9 cellular contexts compared by ENCODE assay signal in the genomic region with DNA sequence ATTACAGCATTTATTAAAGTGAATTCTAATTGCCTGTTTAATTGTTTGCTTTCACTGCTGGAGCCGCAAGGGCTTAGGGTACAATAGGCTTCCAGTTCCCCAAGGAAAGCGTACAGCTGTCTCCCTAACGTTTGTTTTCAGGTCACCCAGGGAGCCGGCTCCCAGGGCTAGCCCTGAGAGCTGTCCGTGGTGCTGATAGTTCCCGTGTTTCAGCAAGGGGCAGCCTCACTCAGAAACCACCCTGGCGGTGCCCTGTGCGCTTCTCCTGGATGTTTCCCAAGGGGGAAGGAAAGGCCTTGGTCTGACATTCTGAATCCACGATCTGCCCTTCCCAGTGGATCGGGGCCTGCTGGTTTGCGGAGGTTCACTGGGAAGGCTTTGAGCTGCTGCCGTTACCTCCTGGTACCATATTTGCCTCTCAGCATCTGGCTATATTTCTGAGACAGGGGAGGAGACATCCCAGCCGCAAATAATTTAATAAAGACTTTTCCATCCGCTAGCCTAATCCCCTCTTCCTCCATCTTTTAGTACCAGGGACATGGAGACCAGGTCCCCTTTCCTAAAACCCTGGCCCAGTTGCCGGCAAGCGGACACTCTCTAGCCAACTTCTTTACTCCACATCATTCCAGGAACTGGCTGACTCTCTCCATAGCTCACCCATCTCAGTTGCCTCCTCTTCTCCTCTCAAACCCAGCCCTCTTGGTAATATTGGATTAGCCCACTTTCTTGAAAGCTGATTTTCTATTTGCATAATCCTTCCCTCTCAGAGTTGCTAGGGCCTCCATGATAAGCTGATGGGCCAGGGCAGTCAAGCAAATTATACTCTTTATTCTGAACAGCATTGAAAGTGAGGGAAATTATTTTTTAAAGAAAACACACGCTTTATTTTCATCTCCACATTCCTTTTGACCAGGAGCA.
DNase-seq lines count a peak whose midpoint lies in the region; ATAC-seq and TF ChIP-seq lines count a peak whose summit lies in the region.
"Had no signal": no experiment of that assay in that cellular context is flagged by ENCODE, and none has a peak within 500 bp of the region (broad histone marks: within the 10 kb centered on the region; RNA-seq: fewer than 3 reads in every experiment).

No MANE protein-coding gene starts in this region.

- TF ChIP-seq RAD21 in Ishikawa (IDR thresholded peaks at IDR 0.05; ENCODE audit: low read depth): no peak

- no peak for TF ChIP-seq EP300 in Ishikawa (IDR thresholded peaks at IDR 0.05; ENCODE audit: borderline replicate concordance)

- H3K27me3 ChIP-seq in WERI-Rb-1 (ENCODE audit: insufficient read depth, low read depth, severe bottlenecking): no peaks in the 10 kb centered on the region

- H3K27ac ChIP-seq in WERI-Rb-1: peak overlapping the region; percentile 71

- DNase-seq in DMS153 (lab: John Stamatoyannopoulos, UW) (peak; percentile 49), WERI-Rb-1 (peak; percentile 56), iris pigment epithelial cell (ENCODE audit: low read depth) (peak; percentile 11)
- DNase-seq in activated T-cell treated with anti-CD3 and anti-CD28 coated beads, Interleukin-2, amount 50 U/mL, for 4 hours: no peak
- DNase-seq: naive B cell had no signal

- H3K4me1 Mint-ChIP-seq in activated T-cell treated with anti-CD3 and anti-CD28 coated beads, Interleukin-2, amount 50 U/mL, for 4 hours (ENCODE audit: low read depth): no peaks in the 10 kb centered on the region
- H3K4me1 Mint-ChIP-seq: naive B cell had no signal

- peak overlapping the region; percentile 34 for H3K4me3 ChIP-seq in WERI-Rb-1 (ENCODE audit: low read depth, low read length)

- peaks cover 12% of the 10 kb centered on the region for H3K27me3 Mint-ChIP-seq in activated T-cell treated with anti-CD3 and anti-CD28 coated beads, Interleukin-2, amount 50 U/mL, for 4 hours (ENCODE audit: low read depth)

- H3K4me3 Mint-ChIP-seq in activated T-cell treated with anti-CD3 and anti-CD28 coated beads, Interleukin-2, amount 50 U/mL, for 4 hours: no peak overlapping the region
- H3K4me3 Mint-ChIP-seq: naive B cell had no signal

- ATAC-seq in HG02870 (IDR thresholded peaks at IDR 0.05; ENCODE audit: unreplicated experiment): no peak
- ATAC-seq in HG03442 (IDR thresholded peaks at IDR 0.05; ENCODE audit: unreplicated experiment): no peak
- no peak for ATAC-seq in HG03521 (IDR thresholded peaks at IDR 0.05; ENCODE audit: unreplicated experiment)
- no peak for ATAC-seq in activated T-cell treated with anti-CD3 and anti-CD28 coated beads, Interleukin-2, amount 50 U/mL, for 4 hours

- H3K36me3 ChIP-seq in WERI-Rb-1: peaks cover 3% of the 10 kb centered on the region; the same call in 1 of the 2 replicates

- peaks cover 1% of the 10 kb centered on the region for H3K9me3 Mint-ChIP-seq in activated T-cell treated with anti-CD3 and anti-CD28 coated beads, Interleukin-2, amount 50 U/mL, for 4 hours

- H3K36me3 Mint-ChIP-seq in activated T-cell treated with anti-CD3 and anti-CD28 coated beads, Interleukin-2, amount 50 U/mL, for 4 hours (ENCODE audit: insufficient read depth): no peaks in the 10 kb centered on the region

- no peak for TF ChIP-seq CTCF in WERI-Rb-1 (IDR thresholded peaks at IDR 0.05; ENCODE audit: low read depth, low read length)

- no peaks in the 10 kb centered on the region for H3K9me3 ChIP-seq in WERI-Rb-1 (ENCODE audit: severe bottlenecking)

TF ChIP-seq in Ishikawa, 13 proteins besides CTCF, POLR2A, EP300 and RAD21:
- TF ChIP-seq, protein P1, sequence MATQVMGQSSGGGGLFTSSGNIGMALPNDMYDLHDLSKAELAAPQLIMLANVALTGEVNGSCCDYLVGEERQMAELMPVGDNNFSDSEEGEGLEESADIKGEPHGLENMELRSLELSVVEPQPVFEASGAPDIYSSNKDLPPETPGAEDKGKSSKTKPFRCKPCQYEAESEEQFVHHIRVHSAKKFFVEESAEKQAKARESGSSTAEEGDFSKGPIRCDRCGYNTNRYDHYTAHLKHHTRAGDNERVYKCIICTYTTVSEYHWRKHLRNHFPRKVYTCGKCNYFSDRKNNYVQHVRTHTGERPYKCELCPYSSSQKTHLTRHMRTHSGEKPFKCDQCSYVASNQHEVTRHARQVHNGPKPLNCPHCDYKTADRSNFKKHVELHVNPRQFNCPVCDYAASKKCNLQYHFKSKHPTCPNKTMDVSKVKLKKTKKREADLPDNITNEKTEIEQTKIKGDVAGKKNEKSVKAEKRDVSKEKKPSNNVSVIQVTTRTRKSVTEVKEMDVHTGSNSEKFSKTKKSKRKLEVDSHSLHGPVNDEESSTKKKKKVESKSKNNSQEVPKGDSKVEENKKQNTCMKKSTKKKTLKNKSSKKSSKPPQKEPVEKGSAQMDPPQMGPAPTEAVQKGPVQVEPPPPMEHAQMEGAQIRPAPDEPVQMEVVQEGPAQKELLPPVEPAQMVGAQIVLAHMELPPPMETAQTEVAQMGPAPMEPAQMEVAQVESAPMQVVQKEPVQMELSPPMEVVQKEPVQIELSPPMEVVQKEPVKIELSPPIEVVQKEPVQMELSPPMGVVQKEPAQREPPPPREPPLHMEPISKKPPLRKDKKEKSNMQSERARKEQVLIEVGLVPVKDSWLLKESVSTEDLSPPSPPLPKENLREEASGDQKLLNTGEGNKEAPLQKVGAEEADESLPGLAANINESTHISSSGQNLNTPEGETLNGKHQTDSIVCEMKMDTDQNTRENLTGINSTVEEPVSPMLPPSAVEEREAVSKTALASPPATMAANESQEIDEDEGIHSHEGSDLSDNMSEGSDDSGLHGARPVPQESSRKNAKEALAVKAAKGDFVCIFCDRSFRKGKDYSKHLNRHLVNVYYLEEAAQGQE (IDR thresholded peaks at IDR 0.05; ENCODE audit: low read depth): peak; percentile 94
- TF ChIP-seq FOXM1 (IDR thresholded peaks at IDR 0.05; ENCODE audit: borderline replicate concordance, low read depth) (no peak), TCF12 (IDR thresholded peaks at IDR 0.05; ENCODE audit: low read depth) (no peak), YY1 (IDR thresholded peaks at IDR 0.05; ENCODE audit: low read depth) (no peak), CREB1 (IDR thresholded peaks at IDR 0.05; ENCODE audit: low read depth) (no peak), TAF1 (IDR thresholded peaks at IDR 0.05; ENCODE audit: low read depth) (no peak)
- TF ChIP-seq, protein P2, sequence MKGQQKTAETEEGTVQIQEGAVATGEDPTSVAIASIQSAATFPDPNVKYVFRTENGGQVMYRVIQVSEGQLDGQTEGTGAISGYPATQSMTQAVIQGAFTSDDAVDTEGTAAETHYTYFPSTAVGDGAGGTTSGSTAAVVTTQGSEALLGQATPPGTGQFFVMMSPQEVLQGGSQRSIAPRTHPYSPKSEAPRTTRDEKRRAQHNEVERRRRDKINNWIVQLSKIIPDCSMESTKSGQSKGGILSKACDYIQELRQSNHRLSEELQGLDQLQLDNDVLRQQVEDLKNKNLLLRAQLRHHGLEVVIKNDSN (IDR thresholded peaks at IDR 0.05): no peak
